1 cellular context compared by ENCODE assay signal in the genomic region with DNA sequence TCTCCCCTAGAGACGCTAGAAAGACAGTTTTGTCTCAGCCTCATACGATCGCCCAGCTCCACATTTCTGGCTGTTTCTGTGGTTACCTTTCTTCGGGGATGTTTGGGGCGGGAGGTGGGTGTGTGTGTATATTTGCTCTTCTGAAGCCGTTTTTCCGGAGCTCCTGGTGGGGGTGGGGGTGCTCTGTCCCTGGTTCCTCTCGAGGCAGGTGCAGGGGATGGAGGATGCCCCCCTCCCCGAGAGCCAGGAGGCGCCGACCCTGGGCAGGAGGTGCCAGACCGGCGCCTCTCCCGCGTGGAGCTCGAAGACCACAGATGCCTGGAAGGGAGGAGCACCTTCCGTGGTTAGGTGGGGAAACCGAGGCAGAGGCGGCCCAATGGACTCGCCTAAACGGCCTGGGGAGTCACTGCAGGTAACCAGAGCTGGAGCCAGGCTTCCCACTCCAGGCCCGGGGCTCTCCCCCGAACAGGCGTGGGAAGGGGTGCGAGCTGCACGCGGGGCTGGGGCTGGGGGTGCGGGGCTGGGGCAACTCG.
A peak's percentile ranks its signal among the peaks of the same experiment; 100 is the strongest.
TF ChIP-seq lines count a peak whose summit lies in the region.

No MANE protein-coding gene starts in this region.

TF ChIP-seq in HepG2, 621 proteins besides CTCF, POLR2A, EP300 and RAD21 (continued from another document and continues in another):
- no peak for TF ChIP-seq ZNF121 (CRISPR knock-in tag; IDR thresholded peaks at IDR 0.05)
- TF ChIP-seq ZNF292 (CRISPR knock-in tag; IDR thresholded peaks at IDR 0.05; ENCODE audit: borderline replicate concordance, low read depth) = no peak
- 0 out of 2 replicates have a peak, but pooled peaks have one; percentile 22 for TF ChIP-seq ZNF329 (CRISPR knock-in tag; IDR thresholded peaks at IDR 0.05; ENCODE audit: low read depth)
- no peak for TF ChIP-seq RFX1 (IDR thresholded peaks at IDR 0.05)
- no peak for TF ChIP-seq ZNF674 (CRISPR knock-in tag; IDR thresholded peaks at IDR 0.05; ENCODE audit: low read depth)
- no peak for TF ChIP-seq GZF1 (CRISPR knock-in tag; IDR thresholded peaks at IDR 0.05)
- TF ChIP-seq, protein P1, sequence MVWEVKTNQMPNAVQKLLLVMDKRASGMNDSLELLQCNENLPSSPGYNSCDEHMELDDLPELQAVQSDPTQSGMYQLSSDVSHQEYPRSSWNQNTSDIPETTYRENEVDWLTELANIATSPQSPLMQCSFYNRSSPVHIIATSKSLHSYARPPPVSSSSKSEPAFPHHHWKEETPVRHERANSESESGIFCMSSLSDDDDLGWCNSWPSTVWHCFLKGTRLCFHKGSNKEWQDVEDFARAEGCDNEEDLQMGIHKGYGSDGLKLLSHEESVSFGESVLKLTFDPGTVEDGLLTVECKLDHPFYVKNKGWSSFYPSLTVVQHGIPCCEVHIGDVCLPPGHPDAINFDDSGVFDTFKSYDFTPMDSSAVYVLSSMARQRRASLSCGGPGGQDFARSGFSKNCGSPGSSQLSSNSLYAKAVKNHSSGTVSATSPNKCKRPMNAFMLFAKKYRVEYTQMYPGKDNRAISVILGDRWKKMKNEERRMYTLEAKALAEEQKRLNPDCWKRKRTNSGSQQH (CRISPR knock-in tag; IDR thresholded peaks at IDR 0.05; ENCODE audit: low read depth) = no peak
- TF ChIP-seq, protein P2, sequence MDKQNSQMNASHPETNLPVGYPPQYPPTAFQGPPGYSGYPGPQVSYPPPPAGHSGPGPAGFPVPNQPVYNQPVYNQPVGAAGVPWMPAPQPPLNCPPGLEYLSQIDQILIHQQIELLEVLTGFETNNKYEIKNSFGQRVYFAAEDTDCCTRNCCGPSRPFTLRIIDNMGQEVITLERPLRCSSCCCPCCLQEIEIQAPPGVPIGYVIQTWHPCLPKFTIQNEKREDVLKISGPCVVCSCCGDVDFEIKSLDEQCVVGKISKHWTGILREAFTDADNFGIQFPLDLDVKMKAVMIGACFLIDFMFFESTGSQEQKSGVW (CRISPR knock-in tag; IDR thresholded peaks at IDR 0.05; ENCODE audit: borderline replicate concordance) = no peak
- TF ChIP-seq PHF8 (CRISPR knock-in tag; IDR thresholded peaks at IDR 0.05) = no peak; the same call in 1 of the 2 replicates
- TF ChIP-seq ZSCAN25 (CRISPR knock-in tag; IDR thresholded peaks at IDR 0.05) = no peak; the same call in 1 of the 2 replicates
- TF ChIP-seq ZNF790 (CRISPR knock-in tag; IDR thresholded peaks at IDR 0.05; ENCODE audit: borderline replicate concordance) = peak; percentile 31; the same call in 1 of the 2 replicates
- no peak; the same call in 1 of the 2 replicates for TF ChIP-seq POGZ (CRISPR knock-in tag; IDR thresholded peaks at IDR 0.05)
- peak; percentile 46 for TF ChIP-seq ZNF768 (CRISPR knock-in tag; IDR thresholded peaks at IDR 0.05)
- no peak for TF ChIP-seq ZNF235 (CRISPR knock-in tag; IDR thresholded peaks at IDR 0.05; ENCODE audit: borderline replicate concordance)
- TF ChIP-seq, protein P3, sequence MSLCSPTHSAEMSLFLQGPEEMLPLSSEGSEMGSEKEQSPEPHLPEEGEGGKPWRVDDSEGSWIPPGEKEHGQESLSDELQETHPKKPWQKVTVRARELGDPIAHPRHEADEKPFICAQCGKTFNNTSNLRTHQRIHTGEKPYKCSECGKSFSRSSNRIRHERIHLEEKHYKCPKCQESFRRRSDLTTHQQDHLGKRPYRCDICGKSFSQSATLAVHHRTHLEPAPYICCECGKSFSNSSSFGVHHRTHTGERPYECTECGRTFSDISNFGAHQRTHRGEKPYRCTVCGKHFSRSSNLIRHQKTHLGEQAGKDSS (CRISPR knock-in tag; IDR thresholded peaks at IDR 0.05; ENCODE audit: borderline replicate concordance, low read depth) = peak; percentile 61; the same call in 1 of the 2 replicates
- TF ChIP-seq, protein P4, sequence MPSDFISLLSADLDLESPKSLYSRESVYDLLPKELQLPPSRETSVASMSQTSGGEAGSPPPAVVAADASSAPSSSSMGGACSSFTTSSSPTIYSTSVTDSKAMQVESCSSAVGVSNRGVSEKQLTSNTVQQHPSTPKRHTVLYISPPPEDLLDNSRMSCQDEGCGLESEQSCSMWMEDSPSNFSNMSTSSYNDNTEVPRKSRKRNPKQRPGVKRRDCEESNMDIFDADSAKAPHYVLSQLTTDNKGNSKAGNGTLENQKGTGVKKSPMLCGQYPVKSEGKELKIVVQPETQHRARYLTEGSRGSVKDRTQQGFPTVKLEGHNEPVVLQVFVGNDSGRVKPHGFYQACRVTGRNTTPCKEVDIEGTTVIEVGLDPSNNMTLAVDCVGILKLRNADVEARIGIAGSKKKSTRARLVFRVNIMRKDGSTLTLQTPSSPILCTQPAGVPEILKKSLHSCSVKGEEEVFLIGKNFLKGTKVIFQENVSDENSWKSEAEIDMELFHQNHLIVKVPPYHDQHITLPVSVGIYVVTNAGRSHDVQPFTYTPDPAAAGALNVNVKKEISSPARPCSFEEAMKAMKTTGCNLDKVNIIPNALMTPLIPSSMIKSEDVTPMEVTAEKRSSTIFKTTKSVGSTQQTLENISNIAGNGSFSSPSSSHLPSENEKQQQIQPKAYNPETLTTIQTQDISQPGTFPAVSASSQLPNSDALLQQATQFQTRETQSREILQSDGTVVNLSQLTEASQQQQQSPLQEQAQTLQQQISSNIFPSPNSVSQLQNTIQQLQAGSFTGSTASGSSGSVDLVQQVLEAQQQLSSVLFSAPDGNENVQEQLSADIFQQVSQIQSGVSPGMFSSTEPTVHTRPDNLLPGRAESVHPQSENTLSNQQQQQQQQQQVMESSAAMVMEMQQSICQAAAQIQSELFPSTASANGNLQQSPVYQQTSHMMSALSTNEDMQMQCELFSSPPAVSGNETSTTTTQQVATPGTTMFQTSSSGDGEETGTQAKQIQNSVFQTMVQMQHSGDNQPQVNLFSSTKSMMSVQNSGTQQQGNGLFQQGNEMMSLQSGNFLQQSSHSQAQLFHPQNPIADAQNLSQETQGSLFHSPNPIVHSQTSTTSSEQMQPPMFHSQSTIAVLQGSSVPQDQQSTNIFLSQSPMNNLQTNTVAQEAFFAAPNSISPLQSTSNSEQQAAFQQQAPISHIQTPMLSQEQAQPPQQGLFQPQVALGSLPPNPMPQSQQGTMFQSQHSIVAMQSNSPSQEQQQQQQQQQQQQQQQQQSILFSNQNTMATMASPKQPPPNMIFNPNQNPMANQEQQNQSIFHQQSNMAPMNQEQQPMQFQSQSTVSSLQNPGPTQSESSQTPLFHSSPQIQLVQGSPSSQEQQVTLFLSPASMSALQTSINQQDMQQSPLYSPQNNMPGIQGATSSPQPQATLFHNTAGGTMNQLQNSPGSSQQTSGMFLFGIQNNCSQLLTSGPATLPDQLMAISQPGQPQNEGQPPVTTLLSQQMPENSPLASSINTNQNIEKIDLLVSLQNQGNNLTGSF (CRISPR knock-in tag; IDR thresholded peaks at IDR 0.05) = 0 out of 2 replicates have a peak, but pooled peaks have one; percentile 73
- no peak for TF ChIP-seq CREB1 (IDR thresholded peaks at IDR 0.05)
- no peak for TF ChIP-seq CREB1 (CRISPR knock-in tag; IDR thresholded peaks at IDR 0.05)
- TF ChIP-seq KLF9 (CRISPR knock-in tag; IDR thresholded peaks at IDR 0.05; ENCODE audit: low read depth) = no peak
- TF ChIP-seq KDM6A (CRISPR knock-in tag; IDR thresholded peaks at IDR 0.05; ENCODE audit: low read depth) = no peak
- no peak for TF ChIP-seq ZNF432 (CRISPR knock-in tag; IDR thresholded peaks at IDR 0.05; ENCODE audit: borderline replicate concordance)
- no peak for TF ChIP-seq ZNF124 (CRISPR knock-in tag; IDR thresholded peaks at IDR 0.05)
- no peak for TF ChIP-seq FOXK1 (CRISPR knock-in tag; IDR thresholded peaks at IDR 0.05; ENCODE audit: borderline replicate concordance, low read depth)
- TF ChIP-seq ATRX (CRISPR knock-in tag; IDR thresholded peaks at IDR 0.05; ENCODE audit: borderline replicate concordance) = no peak
- TF ChIP-seq, protein P5, sequence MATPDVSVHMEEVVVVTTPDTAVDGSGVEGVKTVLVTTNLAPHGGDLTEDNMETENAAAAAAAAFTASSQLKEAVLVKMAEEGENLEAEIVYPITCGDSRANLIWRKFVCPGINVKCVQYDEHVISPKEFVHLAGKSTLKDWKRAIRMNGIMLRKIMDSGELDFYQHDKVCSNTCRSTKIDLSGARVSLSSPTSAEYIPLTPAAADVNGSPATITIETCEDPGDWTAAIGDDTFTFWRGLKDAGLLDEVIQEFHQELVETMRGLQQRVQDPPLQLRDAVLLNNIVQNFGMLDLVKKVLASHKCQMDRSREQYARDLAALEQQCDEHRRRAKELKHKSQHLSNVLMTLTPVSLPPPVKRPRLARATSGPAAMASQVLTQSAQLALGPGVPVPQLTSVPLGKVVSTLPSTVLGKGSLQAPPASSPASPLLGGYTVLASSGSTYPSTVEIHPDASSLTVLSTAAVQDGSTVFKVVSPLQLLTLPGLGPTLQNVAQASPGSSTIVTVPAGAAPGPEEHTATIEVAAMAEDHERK (CRISPR knock-in tag; IDR thresholded peaks at IDR 0.05; ENCODE audit: low read depth) = no peak
- no peak; the same call in 1 of the 2 replicates for TF ChIP-seq ZNF546 (CRISPR knock-in tag; conservative IDR thresholded peaks at IDR 0.05)
- TF ChIP-seq SRSF1 (optimal IDR thresholded peaks at IDR 0.05; ENCODE audit: low read depth, low read length) = peak; percentile 12
- peak; percentile 50; the same call in 1 of the 2 replicates for TF ChIP-seq NFATC3 (CRISPR knock-in tag; IDR thresholded peaks at IDR 0.05)
- no peak for TF ChIP-seq PRMT3 (CRISPR knock-in tag; IDR thresholded peaks at IDR 0.05; ENCODE audit: borderline replicate concordance, low read depth)
- TF ChIP-seq, protein P6, sequence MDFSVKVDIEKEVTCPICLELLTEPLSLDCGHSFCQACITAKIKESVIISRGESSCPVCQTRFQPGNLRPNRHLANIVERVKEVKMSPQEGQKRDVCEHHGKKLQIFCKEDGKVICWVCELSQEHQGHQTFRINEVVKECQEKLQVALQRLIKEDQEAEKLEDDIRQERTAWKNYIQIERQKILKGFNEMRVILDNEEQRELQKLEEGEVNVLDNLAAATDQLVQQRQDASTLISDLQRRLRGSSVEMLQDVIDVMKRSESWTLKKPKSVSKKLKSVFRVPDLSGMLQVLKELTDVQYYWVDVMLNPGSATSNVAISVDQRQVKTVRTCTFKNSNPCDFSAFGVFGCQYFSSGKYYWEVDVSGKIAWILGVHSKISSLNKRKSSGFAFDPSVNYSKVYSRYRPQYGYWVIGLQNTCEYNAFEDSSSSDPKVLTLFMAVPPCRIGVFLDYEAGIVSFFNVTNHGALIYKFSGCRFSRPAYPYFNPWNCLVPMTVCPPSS (IDR thresholded peaks at IDR 0.05) = no peak
- TF ChIP-seq KAT2B (IDR thresholded peaks at IDR 0.05; ENCODE audit: borderline replicate concordance, low read depth, low read length) = no peak
- TF ChIP-seq, protein P7, sequence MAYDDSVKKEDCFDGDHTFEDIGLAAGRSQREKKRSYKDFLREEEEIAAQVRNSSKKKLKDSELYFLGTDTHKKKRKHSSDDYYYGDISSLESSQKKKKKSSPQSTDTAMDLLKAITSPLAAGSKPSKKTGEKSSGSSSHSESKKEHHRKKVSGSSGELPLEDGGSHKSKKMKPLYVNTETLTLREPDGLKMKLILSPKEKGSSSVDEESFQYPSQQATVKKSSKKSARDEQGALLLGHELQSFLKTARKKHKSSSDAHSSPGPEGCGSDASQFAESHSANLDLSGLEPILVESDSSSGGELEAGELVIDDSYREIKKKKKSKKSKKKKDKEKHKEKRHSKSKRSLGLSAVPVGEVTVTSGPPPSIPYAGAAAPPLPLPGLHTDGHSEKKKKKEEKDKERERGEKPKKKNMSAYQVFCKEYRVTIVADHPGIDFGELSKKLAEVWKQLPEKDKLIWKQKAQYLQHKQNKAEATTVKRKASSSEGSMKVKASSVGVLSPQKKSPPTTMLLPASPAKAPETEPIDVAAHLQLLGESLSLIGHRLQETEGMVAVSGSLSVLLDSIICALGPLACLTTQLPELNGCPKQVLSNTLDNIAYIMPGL (CRISPR knock-in tag; IDR thresholded peaks at IDR 0.05; ENCODE audit: borderline replicate concordance in 1 of 2, low read depth in 1 of 2) = peak in 1 of 2 experiments; percentile 42; a peak in 1 of 4 replicates
- TF ChIP-seq, protein P8, sequence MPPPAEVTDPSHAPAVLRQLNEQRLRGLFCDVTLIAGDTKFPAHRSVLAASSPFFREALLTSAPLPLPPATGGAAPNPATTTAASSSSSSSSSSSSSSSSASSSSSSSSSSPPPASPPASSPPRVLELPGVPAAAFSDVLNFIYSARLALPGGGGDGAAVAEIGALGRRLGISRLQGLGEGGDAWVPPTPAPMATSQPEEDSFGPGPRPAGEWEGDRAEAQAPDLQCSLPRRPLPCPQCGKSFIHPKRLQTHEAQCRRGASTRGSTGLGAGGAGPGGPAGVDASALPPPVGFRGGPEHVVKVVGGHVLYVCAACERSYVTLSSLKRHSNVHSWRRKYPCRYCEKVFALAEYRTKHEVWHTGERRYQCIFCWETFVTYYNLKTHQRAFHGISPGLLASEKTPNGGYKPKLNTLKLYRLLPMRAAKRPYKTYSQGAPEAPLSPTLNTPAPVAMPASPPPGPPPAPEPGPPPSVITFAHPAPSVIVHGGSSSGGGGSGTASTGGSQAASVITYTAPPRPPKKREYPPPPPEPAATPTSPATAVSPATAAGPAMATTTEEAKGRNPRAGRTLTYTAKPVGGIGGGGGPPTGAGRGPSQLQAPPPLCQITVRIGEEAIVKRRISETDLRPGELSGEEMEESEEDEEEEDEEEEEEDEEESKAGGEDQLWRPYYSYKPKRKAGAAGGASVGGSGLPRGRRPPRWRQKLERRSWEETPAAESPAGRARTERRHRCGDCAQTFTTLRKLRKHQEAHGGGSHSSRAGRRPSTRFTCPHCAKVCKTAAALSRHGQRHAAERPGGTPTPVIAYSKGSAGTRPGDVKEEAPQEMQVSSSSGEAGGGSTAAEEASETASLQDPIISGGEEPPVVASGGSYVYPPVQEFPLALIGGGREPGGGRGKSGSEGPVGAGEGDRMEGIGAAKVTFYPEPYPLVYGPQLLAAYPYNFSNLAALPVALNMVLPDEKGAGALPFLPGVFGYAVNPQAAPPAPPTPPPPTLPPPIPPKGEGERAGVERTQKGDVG (CRISPR knock-in tag; IDR thresholded peaks at IDR 0.05; ENCODE audit: borderline replicate concordance) = no peak
- TF ChIP-seq, protein P9, sequence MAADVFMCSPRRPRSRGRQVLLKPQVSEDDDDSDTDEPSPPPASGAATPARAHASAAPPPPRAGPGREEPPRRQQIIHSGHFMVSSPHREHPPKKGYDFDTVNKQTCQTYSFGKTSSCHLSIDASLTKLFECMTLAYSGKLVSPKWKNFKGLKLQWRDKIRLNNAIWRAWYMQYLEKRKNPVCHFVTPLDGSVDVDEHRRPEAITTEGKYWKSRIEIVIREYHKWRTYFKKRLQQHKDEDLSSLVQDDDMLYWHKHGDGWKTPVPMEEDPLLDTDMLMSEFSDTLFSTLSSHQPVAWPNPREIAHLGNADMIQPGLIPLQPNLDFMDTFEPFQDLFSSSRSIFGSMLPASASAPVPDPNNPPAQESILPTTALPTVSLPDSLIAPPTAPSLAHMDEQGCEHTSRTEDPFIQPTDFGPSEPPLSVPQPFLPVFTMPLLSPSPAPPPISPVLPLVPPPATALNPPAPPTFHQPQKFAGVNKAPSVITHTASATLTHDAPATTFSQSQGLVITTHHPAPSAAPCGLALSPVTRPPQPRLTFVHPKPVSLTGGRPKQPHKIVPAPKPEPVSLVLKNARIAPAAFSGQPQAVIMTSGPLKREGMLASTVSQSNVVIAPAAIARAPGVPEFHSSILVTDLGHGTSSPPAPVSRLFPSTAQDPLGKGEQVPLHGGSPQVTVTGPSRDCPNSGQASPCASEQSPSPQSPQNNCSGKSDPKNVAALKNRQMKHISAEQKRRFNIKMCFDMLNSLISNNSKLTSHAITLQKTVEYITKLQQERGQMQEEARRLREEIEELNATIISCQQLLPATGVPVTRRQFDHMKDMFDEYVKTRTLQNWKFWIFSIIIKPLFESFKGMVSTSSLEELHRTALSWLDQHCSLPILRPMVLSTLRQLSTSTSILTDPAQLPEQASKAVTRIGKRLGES (CRISPR knock-in tag; IDR thresholded peaks at IDR 0.05; ENCODE audit: borderline replicate concordance) = no peak
- TF ChIP-seq SRF (IDR thresholded peaks at IDR 0.05; ENCODE audit: low read depth, low read length) = 0 out of 2 replicates have a peak, but pooled peaks have one; percentile 22
- no peak for TF ChIP-seq HNRNPH1 (optimal IDR thresholded peaks at IDR 0.05; ENCODE audit: low read depth, low read length)
